8 cellular contexts compared by ENCODE assay signal in genomic region chr3:114418724-114419543, GRCh38.
A peak's percentile ranks its signal among the peaks of the same experiment; 100 is the strongest.
DNase-seq lines count a peak whose midpoint lies in the region; ATAC-seq and TF ChIP-seq lines count a peak whose summit lies in the region.

No MANE protein-coding gene starts in this region.

- no peak overlapping the region for H3K4me3 Mint-ChIP-seq in osteocyte (ENCODE audit: unreplicated experiment)

- H3K27me3 Mint-ChIP-seq in osteocyte (ENCODE audit: unreplicated experiment), result peaks cover 13% of the 10 kb centered on the region

- TF ChIP-seq CTCF in VCaP (conservative IDR thresholded peaks at IDR 0.05) (peak; percentile 80), foreskin keratinocyte (conservative IDR thresholded peaks at IDR 0.05) (peak; percentile 88), osteocyte (IDR thresholded peaks at IDR 0.05) (peak; percentile 73)

- no peaks in the 10 kb centered on the region for H3K36me3 Mint-ChIP-seq in osteocyte (ENCODE audit: unreplicated experiment)

- ATAC-seq in GM18867 (IDR thresholded peaks at IDR 0.05; ENCODE audit: unreplicated experiment), result peak; percentile 68
- peak; percentile 70 for ATAC-seq in HG03045 (IDR thresholded peaks at IDR 0.05; ENCODE audit: unreplicated experiment)
- peak; percentile 93 for ATAC-seq in foreskin keratinocyte

- H3K9me3 Mint-ChIP-seq in osteocyte (ENCODE audit: unreplicated experiment), result no peaks in the 10 kb centered on the region

- H3K4me1 Mint-ChIP-seq in osteocyte (ENCODE audit: unreplicated experiment), result peaks cover 11% of the 10 kb centered on the region

- peaks cover 19% of the 10 kb centered on the region for H3K27me3 ChIP-seq in foreskin keratinocyte

- peak overlapping the region; percentile 26; the same call in 1 of the 2 replicates for H3K27ac ChIP-seq in VCaP
- H3K27ac ChIP-seq in foreskin keratinocyte, result no peak overlapping the region

- H3K27ac Mint-ChIP-seq in osteocyte (ENCODE audit: unreplicated experiment), result no peak overlapping the region

- H3K4me1 ChIP-seq in foreskin keratinocyte, result no peaks in the 10 kb centered on the region

- DNase-seq in COLO668 (lab: John Stamatoyannopoulos, UW; ENCODE audit: unreplicated experiment) (peak; percentile 1), NCI-H187 treated with DMSO at 0.1 percent for 48 hours (lab: John Stamatoyannopoulos, UW) (peak; percentile 27), foreskin keratinocyte (peak; percentile 21 to 57), osteocyte (ENCODE audit: extremely low spot score, unreplicated experiment) (no peak)
- DNase-seq in stimulated activated CD4-positive, alpha-beta T cell treated with anti-CD3 and anti-CD28 coated beads, Interleukin-4, amount 100 ng/mL, for 4 hours, result no peak

Comparison
In these comparisons a context has a peak if more than half of its experiments do, and no peak if none do; other contexts are left out.
1. DNase-seq: peak in COLO668 (single experiment), NCI-H187 treated with DMSO at 0.1 percent for 48 hours (single experiment) and foreskin keratinocyte (2 of 2); none in osteocyte (single experiment) and stimulated activated CD4-positive, alpha-beta T cell treated with anti-CD3 and anti-CD28 coated beads, Interleukin-4, amount 100 ng/mL, for 4 hours (0 of 2).
2. Peak in every context shown above with its lines, with median percentiles within 50 percentile points of each other: ATAC-seq and CTCF ChIP-seq.